16 cellular contexts compared by ENCODE assay signal in genomic region chr3:31714512-31714894, GRCh38.
"Had no signal": no experiment of that assay in that cellular context is flagged by ENCODE, and none has a peak within 500 bp of the region (broad histone marks: within the 10 kb centered on the region; RNA-seq: fewer than 3 reads in every experiment).

No MANE protein-coding gene starts in this region.

- H3K79me2 ChIP-seq: hepatocyte, parathyroid adenoma had no signal

- H3K9me3 ChIP-seq: prostate gland, suprapubic skin, thyroid gland had no signal

- H3K27me3 Mint-ChIP-seq: type B pancreatic cell had no signal

- H3K9ac ChIP-seq: parathyroid adenoma had no signal

- H3K4me2 ChIP-seq: hepatocyte, smooth muscle cell had no signal

- H3K36me3 ChIP-seq: prostate gland, suprapubic skin, thyroid gland had no signal

- DNase-seq: cerebellar nuclear complex; dermis blood vessel endothelial cell; foreskin melanocyte; kidney glomerular epithelial cell; naive thymus-derived CD8-positive, alpha-beta T cell; occipital lobe; stimulated activated CD4-positive, alpha-beta T cell treated with anti-CD3 and anti-CD28 coated beads, Interleukin-2, amount 100 ng/mL, for 48 hours; stimulated activated naive CD8-positive, alpha-beta T cell treated with anti-CD3 and anti-CD28 coated beads, Interleukin-15, Interleukin-2, amounts not matched to agents 100 U/mL and 50 U/mL, for 24 hours; thyroid gland had no signal

- H3K27ac Mint-ChIP-seq: type B pancreatic cell had no signal

- H2AFZ ChIP-seq: hepatocyte, parathyroid adenoma had no signal

- H3K9me3 Mint-ChIP-seq: type B pancreatic cell had no signal

- ATAC-seq: naive thymus-derived CD8-positive, alpha-beta T cell; stimulated activated naive CD8-positive, alpha-beta T cell treated with anti-CD3 and anti-CD28 coated beads, Interleukin-15, Interleukin-2, amounts not matched to agents 100 U/mL and 50 U/mL, for 24 hours had no signal

- H3K4me3 ChIP-seq: hepatocyte, prostate gland, smooth muscle cell, suprapubic skin, thyroid gland had no signal

- H3K27ac ChIP-seq: hepatocyte, parathyroid adenoma, prostate gland, suprapubic skin, thyroid gland had no signal

- H3K4me1 ChIP-seq: parathyroid adenoma, prostate gland, suprapubic skin, thyroid gland had no signal

- H3K27me3 ChIP-seq: hepatocyte, suprapubic skin, thyroid gland had no signal

- H3K4me3 Mint-ChIP-seq: naive thymus-derived CD8-positive, alpha-beta T cell; neural crest cell; type B pancreatic cell had no signal
